23 cellular contexts compared by ENCODE assay signal in genomic region chr6:139239137-139239536, GRCh38. TPM values are rescaled to one million over a fixed set of nuclear protein-coding genes. Genes with fewer than 3 reads are reported as not detected.
DNase-seq lines count a peak whose midpoint lies in the region; ATAC-seq and TF ChIP-seq lines count a peak whose summit lies in the region.
"Had no signal": no experiment of that assay in that cellular context is flagged by ENCODE, and none has a peak within 500 bp of the region (broad histone marks: within the 10 kb centered on the region; RNA-seq: fewer than 3 reads in every experiment).

No MANE protein-coding gene starts in this region.

- 53 to 65% (median 60%) methylated on average over 9 of the region's 9 CpGs for WGBS in stomach, 5 donors

- H3K9me3 ChIP-seq in thoracic aorta (no peaks in the 10 kb centered on the region), stomach (peaks cover 0 to 7% (median 3%) of the 10 kb centered on the region in 4 donors)
- H3K9me3 ChIP-seq: Caco-2 had no signal

- H3K27me3 Mint-ChIP-seq in activated CD8-positive, alpha-beta T cell treated with anti-CD3 and anti-CD28 coated beads, Interleukin-2, amount 10 ng/mL, durations not matched to agents 7 days and 5 days (ENCODE audit: low read depth), result no peaks in the 10 kb centered on the region
- H3K27me3 Mint-ChIP-seq in activated CD8-positive, alpha-beta T cell treated with anti-CD3 and anti-CD28 coated beads for 36 hours, result no peaks in the 10 kb centered on the region
- H3K27me3 Mint-ChIP-seq in mesothelial cell of epicardium (ENCODE audit: low read depth), result no peaks in the 10 kb centered on the region
- peaks cover 2% of the 10 kb centered on the region for H3K27me3 Mint-ChIP-seq in activated T-helper 1 cell treated with anti-CD3 and anti-CD28 coated beads, Interleukin-12 subunit alpha, Interleukin-12 subunit beta, Interleukin-2, Interleukin-4 antibody, amounts not matched to agents 30 ng/mL and 10 ng/mL and 1 ng/mL, durations not matched to agents 14 hours and 24 hours and 36 hours (ENCODE audit: insufficient read depth)
- H3K27me3 Mint-ChIP-seq: activated CD4-positive, alpha-beta T cell treated with anti-CD3 and anti-CD28 coated beads for 36 hours; activated naive CD8-positive, alpha-beta T cell treated with anti-CD3 and anti-CD28 coated beads for 36 hours; activated T-helper 17 cell treated with anti-CD3 and anti-CD28 coated beads, Interleukin-2, amount 50 U/mL, for 72 hours; B cell; natural killer cell treated with Interleukin-12 subunit alpha and Interleukin-12 subunit beta and Interleukin-15 and Interleukin-18, amount 100 ng/mL, for 72 hours had no signal

- no peaks in the 10 kb centered on the region for H3K9me3 Mint-ChIP-seq in activated CD8-positive, alpha-beta T cell treated with anti-CD3 and anti-CD28 coated beads, Interleukin-2, amount 10 ng/mL, durations not matched to agents 7 days and 5 days (ENCODE audit: insufficient read depth)
- H3K9me3 Mint-ChIP-seq in activated CD8-positive, alpha-beta T cell treated with anti-CD3 and anti-CD28 coated beads for 36 hours, result no peaks in the 10 kb centered on the region
- H3K9me3 Mint-ChIP-seq in mesothelial cell of epicardium, result no peaks in the 10 kb centered on the region
- peaks cover under 1% of the 10 kb centered on the region for H3K9me3 Mint-ChIP-seq in activated T-helper 1 cell treated with anti-CD3 and anti-CD28 coated beads, Interleukin-12 subunit alpha, Interleukin-12 subunit beta, Interleukin-2, Interleukin-4 antibody, amounts not matched to agents 30 ng/mL and 10 ng/mL and 1 ng/mL, durations not matched to agents 14 hours and 24 hours and 36 hours
- H3K9me3 Mint-ChIP-seq: activated naive CD8-positive, alpha-beta T cell treated with anti-CD3 and anti-CD28 coated beads for 36 hours; activated T-helper 17 cell treated with anti-CD3 and anti-CD28 coated beads, Interleukin-2, amount 50 U/mL, for 72 hours; natural killer cell treated with Interleukin-12 subunit alpha and Interleukin-12 subunit beta and Interleukin-15 and Interleukin-18, amount 100 ng/mL, for 72 hours had no signal

- no peaks in the 10 kb centered on the region for H3K36me3 ChIP-seq in thoracic aorta
- no peaks in the 10 kb centered on the region for H3K36me3 ChIP-seq in stomach
- H3K36me3 ChIP-seq: brain microvascular endothelial cell had no signal

- H3K27me3 ChIP-seq in thoracic aorta (replicated peaks; ENCODE audit: insufficient read depth) (no peaks in the 10 kb centered on the region), stomach (no peaks in the 10 kb centered on the region)
- H3K27me3 ChIP-seq: brain microvascular endothelial cell had no signal

- intact Hi-C loops in activated CD8-positive, alpha-beta T cell treated with anti-CD3 and anti-CD28 coated beads for 36 hours (cut with micrococcal nuclease), result no loop called here
- intact Hi-C loops in stomach (cut with DNase I; ENCODE audit: low total_unique reads), result no loop called here
- intact Hi-C loops in activated T-helper 1 cell treated with anti-CD3 and anti-CD28 coated beads, Interleukin-12 subunit alpha, Interleukin-12 subunit beta, Interleukin-2, Interleukin-4 antibody, amounts not matched to agents 30 ng/mL and 10 ng/mL and 1 ng/mL, durations not matched to agents 14 hours and 24 hours and 36 hours (cut with micrococcal nuclease), result no loop called here

- no peak for TF ChIP-seq POLR2A in stomach (IDR thresholded peaks at IDR 0.05)

- no peak for ATAC-seq in activated CD8-positive, alpha-beta T cell treated with anti-CD3 and anti-CD28 coated beads, Interleukin-2, amount 10 ng/mL, durations not matched to agents 7 days and 5 days
- ATAC-seq in activated CD8-positive, alpha-beta T cell treated with anti-CD3 and anti-CD28 coated beads for 36 hours, result no peak
- no peak for ATAC-seq in thoracic aorta (ENCODE audit: insufficient number of reproducible peaks, low FRiP score, low read depth)
- ATAC-seq: activated CD4-positive, alpha-beta T cell treated with anti-CD3 and anti-CD28 coated beads for 36 hours; activated T-helper 17 cell treated with anti-CD3 and anti-CD28 coated beads, Interleukin-2, amount 50 U/mL, for 72 hours; natural killer cell treated with Interleukin-12 subunit alpha and Interleukin-12 subunit beta and Interleukin-15 and Interleukin-18, amount 100 ng/mL, for 72 hours had no signal

- H3K4me3 Mint-ChIP-seq in activated CD8-positive, alpha-beta T cell treated with anti-CD3 and anti-CD28 coated beads, Interleukin-2, amount 10 ng/mL, durations not matched to agents 7 days and 5 days, result no peak overlapping the region
- no peak overlapping the region for H3K4me3 Mint-ChIP-seq in activated CD8-positive, alpha-beta T cell treated with anti-CD3 and anti-CD28 coated beads for 36 hours
- no peak overlapping the region for H3K4me3 Mint-ChIP-seq in mesothelial cell of epicardium
- H3K4me3 Mint-ChIP-seq in activated T-helper 1 cell treated with anti-CD3 and anti-CD28 coated beads, Interleukin-12 subunit alpha, Interleukin-12 subunit beta, Interleukin-2, Interleukin-4 antibody, amounts not matched to agents 30 ng/mL and 10 ng/mL and 1 ng/mL, durations not matched to agents 14 hours and 24 hours and 36 hours, result no peak overlapping the region
- H3K4me3 Mint-ChIP-seq: activated CD4-positive, alpha-beta T cell treated with anti-CD3 and anti-CD28 coated beads for 36 hours; activated naive CD8-positive, alpha-beta T cell treated with anti-CD3 and anti-CD28 coated beads for 36 hours; activated T-helper 17 cell treated with anti-CD3 and anti-CD28 coated beads, Interleukin-2, amount 50 U/mL, for 72 hours; B cell; natural killer cell treated with Interleukin-12 subunit alpha and Interleukin-12 subunit beta and Interleukin-15 and Interleukin-18, amount 100 ng/mL, for 72 hours had no signal

- H3K4me3 ChIP-seq in cardiac fibroblast (replicated peaks in 1 of 2; ENCODE audit: low read depth in 2 of 2, low read length in 2 of 2), result no peak overlapping the region
- H3K4me3 ChIP-seq in thoracic aorta, result peak overlapping the region; percentile 56
- no peak overlapping the region for H3K4me3 ChIP-seq in stomach

- POLR2A ChIA-PET in activated CD8-positive, alpha-beta T cell treated with anti-CD3 and anti-CD28 coated beads, Interleukin-2, amount 10 ng/mL, durations not matched to agents 7 days and 5 days (lab: Charles Lee), result no interaction called here
- POLR2A ChIA-PET in activated CD8-positive, alpha-beta T cell treated with anti-CD3 and anti-CD28 coated beads for 36 hours (lab: Charles Lee), result no interaction called here

- TF ChIP-seq EP300 in stomach (IDR thresholded peaks at IDR 0.05), result no peak

- DNase-seq in activated CD8-positive, alpha-beta T cell treated with anti-CD3 and anti-CD28 coated beads, Interleukin-2, amount 10 ng/mL, durations not matched to agents 7 days and 5 days, result peak; percentile 10
- DNase-seq in activated CD8-positive, alpha-beta T cell treated with anti-CD3 and anti-CD28 coated beads for 36 hours, result no peak
- DNase-seq in cardiac fibroblast (ENCODE audit: low read depth in 2 of 2) (peak; percentile 10 to 19), mesothelial cell of epicardium (ENCODE audit: low spot score in 2 of 2, unreplicated experiment in 2 of 2) (no peak), thoracic aorta (ENCODE audit: low spot score) (no peak), DMS79 (lab: John Stamatoyannopoulos, UW) (no peak), stomach (no peak)
- DNase-seq in activated T-helper 1 cell treated with anti-CD3 and anti-CD28 coated beads, Interleukin-12 subunit alpha, Interleukin-12 subunit beta, Interleukin-2, Interleukin-4 antibody, amounts not matched to agents 30 ng/mL and 10 ng/mL and 1 ng/mL, durations not matched to agents 14 hours and 24 hours and 36 hours (ENCODE audit: low spot score), result no peak
- DNase-seq: activated CD4-positive, alpha-beta T cell treated with anti-CD3 and anti-CD28 coated beads for 36 hours; activated naive CD8-positive, alpha-beta T cell treated with anti-CD3 and anti-CD28 coated beads for 36 hours; brain microvascular endothelial cell; Caco-2; HCEC 1CT; NCI-H1930; NCI-H510A; SW 1271 had no signal

- H3K4me1 ChIP-seq in thoracic aorta (ENCODE audit: control insufficient read depth in 1 of 2, low read depth in 2 of 2) (peaks cover 29 to 52% of the 10 kb centered on the region in 2 donors), stomach (peaks cover 4 to 21% (median 12%) of the 10 kb centered on the region in 4 donors)
- H3K4me1 ChIP-seq: Caco-2 had no signal

- H3K27ac ChIP-seq in thoracic aorta (peak overlapping the region; percentile 70 to 77), stomach (peak overlapping the region in 1 of 5 donors; percentile 44)
- H3K27ac ChIP-seq: brain microvascular endothelial cell, epithelial cell of prostate, KMS-11 had no signal

- H3K4me1 Mint-ChIP-seq in activated CD8-positive, alpha-beta T cell treated with anti-CD3 and anti-CD28 coated beads, Interleukin-2, amount 10 ng/mL, durations not matched to agents 7 days and 5 days (ENCODE audit: low read depth), result no peaks in the 10 kb centered on the region
- H3K4me1 Mint-ChIP-seq in activated CD8-positive, alpha-beta T cell treated with anti-CD3 and anti-CD28 coated beads for 36 hours (ENCODE audit: low read depth), result peaks cover 1% of the 10 kb centered on the region
- H3K4me1 Mint-ChIP-seq in mesothelial cell of epicardium, result peaks cover 44% of the 10 kb centered on the region
- H3K4me1 Mint-ChIP-seq in activated T-helper 1 cell treated with anti-CD3 and anti-CD28 coated beads, Interleukin-12 subunit alpha, Interleukin-12 subunit beta, Interleukin-2, Interleukin-4 antibody, amounts not matched to agents 30 ng/mL and 10 ng/mL and 1 ng/mL, durations not matched to agents 14 hours and 24 hours and 36 hours (ENCODE audit: low read depth), result no peaks in the 10 kb centered on the region
- H3K4me1 Mint-ChIP-seq: B cell had no signal

- no peak overlapping the region for H3K27ac Mint-ChIP-seq in activated CD8-positive, alpha-beta T cell treated with anti-CD3 and anti-CD28 coated beads, Interleukin-2, amount 10 ng/mL, durations not matched to agents 7 days and 5 days
- H3K27ac Mint-ChIP-seq in activated CD8-positive, alpha-beta T cell treated with anti-CD3 and anti-CD28 coated beads for 36 hours, result no peak overlapping the region
- H3K27ac Mint-ChIP-seq in mesothelial cell of epicardium, result peak overlapping the region; percentile 65
- no peak overlapping the region for H3K27ac Mint-ChIP-seq in activated T-helper 1 cell treated with anti-CD3 and anti-CD28 coated beads, Interleukin-12 subunit alpha, Interleukin-12 subunit beta, Interleukin-2, Interleukin-4 antibody, amounts not matched to agents 30 ng/mL and 10 ng/mL and 1 ng/mL, durations not matched to agents 14 hours and 24 hours and 36 hours
- H3K27ac Mint-ChIP-seq: activated CD4-positive, alpha-beta T cell treated with anti-CD3 and anti-CD28 coated beads for 36 hours; activated naive CD8-positive, alpha-beta T cell treated with anti-CD3 and anti-CD28 coated beads for 36 hours; activated T-helper 17 cell treated with anti-CD3 and anti-CD28 coated beads, Interleukin-2, amount 50 U/mL, for 72 hours; B cell; natural killer cell treated with Interleukin-12 subunit alpha and Interleukin-12 subunit beta and Interleukin-15 and Interleukin-18, amount 100 ng/mL, for 72 hours had no signal

- H3K36me3 Mint-ChIP-seq in activated CD8-positive, alpha-beta T cell treated with anti-CD3 and anti-CD28 coated beads, Interleukin-2, amount 10 ng/mL, durations not matched to agents 7 days and 5 days (ENCODE audit: low read depth), result no peaks in the 10 kb centered on the region
- no peaks in the 10 kb centered on the region for H3K36me3 Mint-ChIP-seq in activated CD8-positive, alpha-beta T cell treated with anti-CD3 and anti-CD28 coated beads for 36 hours (ENCODE audit: low read depth)
- H3K36me3 Mint-ChIP-seq in mesothelial cell of epicardium, result no peaks in the 10 kb centered on the region
- H3K36me3 Mint-ChIP-seq in activated T-helper 1 cell treated with anti-CD3 and anti-CD28 coated beads, Interleukin-12 subunit alpha, Interleukin-12 subunit beta, Interleukin-2, Interleukin-4 antibody, amounts not matched to agents 30 ng/mL and 10 ng/mL and 1 ng/mL, durations not matched to agents 14 hours and 24 hours and 36 hours (ENCODE audit: low read depth), result peaks cover 5% of the 10 kb centered on the region
- H3K36me3 Mint-ChIP-seq: activated naive CD8-positive, alpha-beta T cell treated with anti-CD3 and anti-CD28 coated beads for 36 hours had no signal

- no peak for TF ChIP-seq CTCF in activated CD8-positive, alpha-beta T cell treated with anti-CD3 and anti-CD28 coated beads for 36 hours (IDR thresholded peaks at IDR 0.05)
- no peak for TF ChIP-seq CTCF in cardiac fibroblast (IDR thresholded peaks at IDR 0.05; ENCODE audit: low read depth, low read length)
- no peak for TF ChIP-seq CTCF in mesothelial cell of epicardium (IDR thresholded peaks at IDR 0.05; ENCODE audit: unreplicated experiment)
- no peak for TF ChIP-seq CTCF in thoracic aorta (IDR thresholded peaks at IDR 0.05)
- no peak for TF ChIP-seq CTCF in stomach (IDR thresholded peaks at IDR 0.05)

- CTCF ChIA-PET in activated CD8-positive, alpha-beta T cell treated with anti-CD3 and anti-CD28 coated beads, Interleukin-2, amount 10 ng/mL, durations not matched to agents 7 days and 5 days (lab: Charles Lee), result no interaction called here
- CTCF ChIA-PET in activated CD8-positive, alpha-beta T cell treated with anti-CD3 and anti-CD28 coated beads for 36 hours (lab: Charles Lee), result no interaction called here

RNA-seq across cellular contexts. Expression of gene TXLNB, which starts 52.7 kb away (rescaled TPM):
- under 1 TPM; 0.37 to 0.65 TPM for total RNA-seq in activated CD8-positive, alpha-beta T cell treated with anti-CD3 and anti-CD28 coated beads, Interleukin-2, amount 10 ng/mL, durations not matched to agents 7 days and 5 days
- total RNA-seq in activated CD8-positive, alpha-beta T cell treated with anti-CD3 and anti-CD28 coated beads for 36 hours, result under 1 TPM; 0.11 to 0.22 TPM
- total RNA-seq in mesothelial cell of epicardium (0.44 to 1.6 TPM (median 0.67 TPM) in 3 replicates), thoracic aorta (under 1 TPM; 0.49 to 0.81 TPM), stomach (1 to 10 TPM in 2 of 5 donors, not detected in 3; 1.3 to 1.5 TPM)
- polyA plus RNA-seq in stomach, result under 1 TPM; 0.15 to 0.61 (median 0.37) TPM
- 0.08 TPM in 1 of 2 replicates, not detected in the other for total RNA-seq in activated T-helper 1 cell treated with anti-CD3 and anti-CD28 coated beads, Interleukin-12 subunit alpha, Interleukin-12 subunit beta, Interleukin-2, Interleukin-4 antibody, amounts not matched to agents 30 ng/mL and 10 ng/mL and 1 ng/mL, durations not matched to agents 14 hours and 24 hours and 36 hours
- total RNA-seq: Caco-2, HT-29, kidney epithelial cell had no signal

Comparison
In these comparisons a context has a peak if more than half of its experiments do, and no peak if none do; other contexts are left out.
1. DNase-seq: peak in activated CD8-positive, alpha-beta T cell treated with anti-CD3 and anti-CD28 coated beads, Interleukin-2, amount 10 ng/mL, durations not matched to agents 7 days and 5 days (single experiment) and cardiac fibroblast (2 of 2); none in activated CD8-positive, alpha-beta T cell treated with anti-CD3 and anti-CD28 coated beads for 36 hours (single experiment), mesothelial cell of epicardium (0 of 2), thoracic aorta (single experiment), DMS79 (single experiment), stomach (single experiment) and activated T-helper 1 cell treated with anti-CD3 and anti-CD28 coated beads, Interleukin-12 subunit alpha, Interleukin-12 subunit beta, Interleukin-2, Interleukin-4 antibody, amounts not matched to agents 30 ng/mL and 10 ng/mL and 1 ng/mL, durations not matched to agents 14 hours and 24 hours and 36 hours (single experiment).